ENCODE assay signal across 10 cellular contexts in genomic region chr6:27296106-27296783, GRCh38. TPM values are rescaled to one million over a fixed set of nuclear protein-coding genes. Genes with fewer than 3 reads are reported as not detected.
DNase-seq lines count a peak whose midpoint lies in the region; ATAC-seq, FAIRE-seq and TF ChIP-seq lines count a peak whose summit lies in the region.
"Had no signal": no experiment of that assay in that cellular context is flagged by ENCODE, and none has a peak within 500 bp of the region (broad histone marks: within the 10 kb centered on the region; RNA-seq: fewer than 3 reads in every experiment).

No MANE protein-coding gene starts in this region.

- H3K9me3 ChIP-seq in A673 (ENCODE audit: low read depth, low read length, poor library complexity, severe bottlenecking) (no peaks in the 10 kb centered on the region), iPS-15b (ENCODE audit: control insufficient read depth, insufficient read depth, low read length) (no peaks in the 10 kb centered on the region), prostate gland (no peaks in the 10 kb centered on the region)

- H3K36me3 ChIP-seq in A673 (ENCODE audit: insufficient read depth, low read length, poor library complexity, severe bottlenecking) (no peaks in the 10 kb centered on the region), H7 (replicated peaks; ENCODE audit: control insufficient read depth, insufficient read depth, low read length) (no peaks in the 10 kb centered on the region), iPS-15b (ENCODE audit: control insufficient read depth, insufficient read depth, low read length) (no peaks in the 10 kb centered on the region), prostate gland (no peaks in the 10 kb centered on the region)

- intact Hi-C loops in A673 (cut with micrococcal nuclease; ENCODE audit: unreplicated experiment) (loop anchor here (5.0 to 10.0 kb wide), 2 partner anchors 181 to 309 kb away; no protein-coding TSS in a partner anchor), prostate gland (cut with DNase I) (no loop called here)
- intact Hi-C loops in activated T-helper 2 cell treated with anti-CD3 and anti-CD28 coated beads, Interferon-gamma antibody, Interleukin-2, Interleukin-4, amounts not matched to agents 10 μg/mL and 5 μg/mL and 100 μg/mL, durations not matched to agents 14 hours and 24 hours and 36 hours (cut with micrococcal nuclease) = loop anchor here (2.0 to 10.0 kb wide), 5 partner anchors 13 to 1479 kb away; no protein-coding TSS in a partner anchor

- H3K36me3 Mint-ChIP-seq in WTC11 = no peaks in the 10 kb centered on the region
- H3K36me3 Mint-ChIP-seq in activated T-helper 2 cell treated with anti-CD3 and anti-CD28 coated beads, Interferon-gamma antibody, Interleukin-2, Interleukin-4, amounts not matched to agents 10 μg/mL and 5 μg/mL and 100 μg/mL, durations not matched to agents 14 hours and 24 hours and 36 hours (ENCODE audit: low read depth) = no peaks in the 10 kb centered on the region

- no peak overlapping the region for H3K9ac ChIP-seq in iPS-15b (ENCODE audit: low read depth, low read length)

- H3K4me1 ChIP-seq in A673 (ENCODE audit: insufficient read depth, low read length, poor library complexity, severe bottlenecking) (peaks cover 10% of the 10 kb centered on the region), iPS-15b (ENCODE audit: control insufficient read depth, insufficient read depth, low read length) (peaks cover 3% of the 10 kb centered on the region), prostate gland (replicated peaks) (no peaks in the 10 kb centered on the region)

- BruUV-seq in A673 (replicated peaks; lab: Mats Ljungman, UMichigan) = no TSS peak

- WGBS in prostate gland = 5% methylated on average over 27 of the region's 27 CpGs

- no peak for TF ChIP-seq POLR2A in prostate gland (IDR thresholded peaks at IDR 0.05)

- DNase-seq in A673 (ENCODE audit: low spot score) (peak; percentile 73), H7 (no peak), WTC11 (ENCODE audit: low spot score) (peak; percentile 73), D721Med (ENCODE audit: insufficient read length, low spot score) (no peak), prostate gland (ENCODE audit: low spot score) (no peak)
- DNase-seq in activated CD4-positive, alpha-beta T cell treated with anti-CD3 and anti-CD28 coated beads for 4 hours = no peak
- DNase-seq in activated T-helper 2 cell treated with anti-CD3 and anti-CD28 coated beads, Interferon-gamma antibody, Interleukin-2, Interleukin-4, amounts not matched to agents 10 μg/mL and 5 μg/mL and 100 μg/mL, durations not matched to agents 14 hours and 24 hours and 36 hours (ENCODE audit: low spot score) = no peak
- DNase-seq: GDM1, NCI-H2171 treated with DMSO at 0.1 percent for 48 hours had no signal

- H3K4me1 Mint-ChIP-seq in WTC11 = peaks cover 37% of the 10 kb centered on the region
- peaks cover 6% of the 10 kb centered on the region for H3K4me1 Mint-ChIP-seq in activated T-helper 2 cell treated with anti-CD3 and anti-CD28 coated beads, Interferon-gamma antibody, Interleukin-2, Interleukin-4, amounts not matched to agents 10 μg/mL and 5 μg/mL and 100 μg/mL, durations not matched to agents 14 hours and 24 hours and 36 hours (ENCODE audit: low read depth)

- H3K4me3 ChIP-seq in A673 (ENCODE audit: low read depth, low read length, poor library complexity, severe bottlenecking) = peak overlapping the region; percentile 69
- peak overlapping the region; percentile 56 for H3K4me3 ChIP-seq in H7 (ENCODE audit: insufficient read depth, low read depth, low read length)
- peak overlapping the region; percentile 61 for H3K4me3 ChIP-seq in iPS-15b (ENCODE audit: low read depth, low read length)
- H3K4me3 ChIP-seq in prostate gland = no peak overlapping the region

- H3K27me3 ChIP-seq in A673 (replicated peaks; ENCODE audit: insufficient read depth, low read depth, low read length, poor library complexity) (no peaks in the 10 kb centered on the region), H7 (ENCODE audit: control insufficient read depth, insufficient read depth, low read length) (peaks cover 7% of the 10 kb centered on the region), iPS-15b (ENCODE audit: control insufficient read depth, insufficient read depth, low read length) (peaks cover 40% of the 10 kb centered on the region), prostate gland (replicated peaks; ENCODE audit: insufficient read depth) (peaks cover 55% of the 10 kb centered on the region)

- CTCF ChIA-PET in A673 (lab: Charles Lee) (interaction anchor here (0.6 kb wide), 1 partner anchor 98 kb away, joined by 5 read pairs; no protein-coding TSS in a partner anchor), WTC11 (lab: Charles Lee) (interaction anchor here (0.5 to 2.4 kb wide), 19 partner anchors 8 to 465 kb away, joined by 3 to 21 read pairs (median 3); partner anchors contain the start of genes POM121L2 and ZNF184)

- H3K9me3 Mint-ChIP-seq in WTC11 = no peaks in the 10 kb centered on the region
- H3K9me3 Mint-ChIP-seq in activated T-helper 2 cell treated with anti-CD3 and anti-CD28 coated beads, Interferon-gamma antibody, Interleukin-2, Interleukin-4, amounts not matched to agents 10 μg/mL and 5 μg/mL and 100 μg/mL, durations not matched to agents 14 hours and 24 hours and 36 hours = peaks cover 27% of the 10 kb centered on the region

- FAIRE-seq in D721Med (lab: Jason Lieb, UNC) = no peak

- peaks cover 21% of the 10 kb centered on the region for H3K27me3 Mint-ChIP-seq in WTC11 (ENCODE audit: low read depth)
- H3K27me3 Mint-ChIP-seq in activated T-helper 2 cell treated with anti-CD3 and anti-CD28 coated beads, Interferon-gamma antibody, Interleukin-2, Interleukin-4, amounts not matched to agents 10 μg/mL and 5 μg/mL and 100 μg/mL, durations not matched to agents 14 hours and 24 hours and 36 hours (ENCODE audit: low read depth) = peaks cover 62% of the 10 kb centered on the region

- H3K27ac ChIP-seq in A673 (ENCODE audit: low read depth, low read length, poor library complexity, severe bottlenecking) (no peak overlapping the region), prostate gland (no peak overlapping the region)

- peak overlapping the region; percentile 93 for H3K4me3 Mint-ChIP-seq in WTC11
- no peak overlapping the region for H3K4me3 Mint-ChIP-seq in activated T-helper 2 cell treated with anti-CD3 and anti-CD28 coated beads, Interferon-gamma antibody, Interleukin-2, Interleukin-4, amounts not matched to agents 10 μg/mL and 5 μg/mL and 100 μg/mL, durations not matched to agents 14 hours and 24 hours and 36 hours (ENCODE audit: low read depth)

- H3K27ac Mint-ChIP-seq in WTC11 = no peak overlapping the region
- no peak overlapping the region for H3K27ac Mint-ChIP-seq in activated T-helper 2 cell treated with anti-CD3 and anti-CD28 coated beads, Interferon-gamma antibody, Interleukin-2, Interleukin-4, amounts not matched to agents 10 μg/mL and 5 μg/mL and 100 μg/mL, durations not matched to agents 14 hours and 24 hours and 36 hours

- no peak for TF ChIP-seq CTCF in A673 (conservative IDR thresholded peaks at IDR 0.05; ENCODE audit: low read depth, low read length)
- TF ChIP-seq CTCF in WTC11 (IDR thresholded peaks at IDR 0.05) = no peak
- no peak for TF ChIP-seq CTCF in D721Med (IDR thresholded peaks at IDR 0.05; ENCODE audit: insufficient read depth, missing control alignments)
- TF ChIP-seq CTCF in prostate gland (IDR thresholded peaks at IDR 0.05) = no peak

- ATAC-seq in WTC11 = peak; percentile 47

- POLR2A ChIA-PET in A673 (lab: Charles Lee; ENCODE audit: low non-redundant PET) (interaction anchor here (0.6 kb wide), 1 partner anchor 23 kb away, joined by 3 read pairs; no protein-coding TSS in a partner anchor), WTC11 (lab: Charles Lee) (interaction anchor here (0.6 to 1.3 kb wide), 7 partner anchors 36 to 463 kb away, joined by 3 to 6 read pairs (median 4); a partner anchor contains a TSS)

TF ChIP-seq in WTC11, 78 proteins besides CTCF, POLR2A, EP300 and RAD21:
- TF ChIP-seq ZNF219 (CRISPR knock-in tag; IDR thresholded peaks at IDR 0.05; ENCODE audit: borderline replicate concordance) = no peak
- peak; percentile 56 for TF ChIP-seq ZNF423 (CRISPR knock-in tag; IDR thresholded peaks at IDR 0.05)
- no peak for TF ChIP-seq ZMAT4 (CRISPR knock-in tag; IDR thresholded peaks at IDR 0.05)
- TF ChIP-seq SOX15 (CRISPR knock-in tag; IDR thresholded peaks at IDR 0.05) = no peak

RNA-seq across cellular contexts. Expression of gene POM121L2, which starts 15.8 kb away (rescaled TPM):
- total RNA-seq in A673 (2021) (not detected in 2 replicates), WTC11 (2021) (0.13 to 0.16 TPM in 2 of 3 replicates, not detected in the other), prostate gland (under 1 TPM in 1 of 2 donors, not detected in 1; 0.62 TPM)
- 0.03 TPM in 1 of 2 replicates, not detected in the other for total RNA-seq in H7 (2014; rRNA removed; shearing (Covaris generic))
- not detected in 2 replicates for total RNA-seq in activated T-helper 2 cell treated with anti-CD3 and anti-CD28 coated beads, Interferon-gamma antibody, Interleukin-2, Interleukin-4, amounts not matched to agents 10 μg/mL and 5 μg/mL and 100 μg/mL, durations not matched to agents 14 hours and 24 hours and 36 hours

RNA-seq across cellular contexts. Expression of gene PRSS16, which starts 48.7 kb away (rescaled TPM):
- 0.64 and 0.85 TPM in 2 replicates for total RNA-seq in A673 (2021)
- total RNA-seq in H7 (2014; rRNA removed; shearing (Covaris generic)) = 5.0 and 5.2 TPM in 2 replicates
- 18.5 to 21.1 TPM (median 19.3 TPM) in 3 replicates for total RNA-seq in WTC11 (2021)
- total RNA-seq in prostate gland = 10 to 100 TPM; 11.9 to 15.2 TPM
- 0.55 and 0.57 TPM in 2 replicates for total RNA-seq in activated T-helper 2 cell treated with anti-CD3 and anti-CD28 coated beads, Interferon-gamma antibody, Interleukin-2, Interleukin-4, amounts not matched to agents 10 μg/mL and 5 μg/mL and 100 μg/mL, durations not matched to agents 14 hours and 24 hours and 36 hours

Comparison
In these comparisons a context has a peak if more than half of its experiments do, and no peak if none do; other contexts are left out.
1. DNase-seq: peak in A673 (single experiment) and WTC11 (single experiment); none in H7 (single experiment), D721Med (single experiment), prostate gland (single experiment), activated CD4-positive, alpha-beta T cell treated with anti-CD3 and anti-CD28 coated beads for 4 hours (0 of 2) and activated T-helper 2 cell treated with anti-CD3 and anti-CD28 coated beads, Interferon-gamma antibody, Interleukin-2, Interleukin-4, amounts not matched to agents 10 μg/mL and 5 μg/mL and 100 μg/mL, durations not matched to agents 14 hours and 24 hours and 36 hours (single experiment).
2. H3K4me3 ChIP-seq: peak in A673 (single experiment), H7 (single experiment) and iPS-15b (single experiment); none in prostate gland (0 of 2).